9 cellular contexts compared by ENCODE assay signal in the genomic region with DNA sequence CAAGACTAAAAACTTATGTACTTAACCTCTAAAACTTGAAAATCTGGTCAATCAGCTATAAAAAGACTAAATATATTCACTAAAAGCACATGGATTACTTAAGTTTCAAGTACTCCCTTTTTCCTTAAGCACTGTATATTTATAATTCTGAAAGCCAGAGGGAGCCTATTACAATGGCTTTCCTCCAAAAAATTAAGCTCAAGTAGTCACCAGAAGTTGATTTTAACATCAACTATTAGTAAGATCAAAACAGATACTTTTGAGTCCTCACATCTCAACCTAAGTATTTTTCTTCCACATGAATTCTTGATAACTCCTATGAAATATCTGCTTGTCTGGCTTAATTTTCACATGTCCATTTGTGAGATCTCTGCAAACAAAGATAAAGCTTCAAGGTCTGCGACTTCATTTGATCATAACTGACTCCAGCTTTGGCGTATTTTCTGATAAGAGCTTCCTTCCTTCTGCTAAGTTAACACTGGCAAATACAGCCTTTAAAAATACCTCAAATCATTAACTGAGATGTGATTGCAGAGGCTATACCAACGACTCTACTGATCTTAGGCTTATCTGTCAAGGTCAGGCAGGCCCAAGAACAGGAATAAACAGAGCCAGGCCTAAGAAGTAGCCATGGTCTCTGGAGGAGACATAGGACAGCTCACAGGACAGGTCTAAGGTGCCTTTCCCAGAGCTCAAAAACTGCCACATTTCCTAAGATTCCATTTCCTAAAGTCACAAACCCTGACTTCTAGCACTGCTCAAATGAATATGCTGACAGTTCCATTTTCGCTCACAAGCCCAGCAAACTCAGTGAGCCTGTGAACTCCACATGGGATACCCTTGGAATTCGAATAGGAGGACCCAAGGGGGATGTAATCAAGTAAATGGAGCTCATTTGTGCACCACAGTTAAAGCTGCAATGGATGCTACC. TPM values are rescaled to one million over a fixed set of nuclear protein-coding genes. Genes with fewer than 3 reads are reported as not detected.
DNase-seq lines count a peak whose midpoint lies in the region; ATAC-seq and TF ChIP-seq lines count a peak whose summit lies in the region.
"Had no signal": no experiment of that assay in that cellular context is flagged by ENCODE, and none has a peak within 500 bp of the region (broad histone marks: within the 10 kb centered on the region; RNA-seq: fewer than 3 reads in every experiment).

No MANE protein-coding gene starts in this region.

- H3K27ac ChIP-seq in right atrium auricular region, result peak overlapping the region; percentile 40 to 46
- H3K27ac ChIP-seq in stomach smooth muscle (ENCODE audit: low read length), result peak overlapping the region; percentile 12
- H3K27ac ChIP-seq: SJCRH30 had no signal

- POLR2A ChIA-PET in activated CD8-positive, alpha-beta T cell treated with anti-CD3 and anti-CD28 coated beads for 36 hours (lab: Charles Lee), result interaction anchor here (0.6 to 7.3 kb wide), 7 partner anchors 8 to 540 kb away, joined by 3 to 36 read pairs (median 5); a partner anchor contains a TSS

- peak overlapping the region in 1 of 2 donors; percentile 17 for H3K9ac ChIP-seq in stomach smooth muscle (ENCODE audit: low read length in 2 of 2)

- H3K36me3 Mint-ChIP-seq in activated CD8-positive, alpha-beta T cell treated with anti-CD3 and anti-CD28 coated beads for 36 hours (ENCODE audit: low read depth), result peaks cover 81% of the 10 kb centered on the region
- H3K36me3 Mint-ChIP-seq in glutamatergic neuron (ENCODE audit: unreplicated experiment), result no peaks in the 10 kb centered on the region

- peaks cover 72% of the 10 kb centered on the region for H3K4me1 Mint-ChIP-seq in activated CD8-positive, alpha-beta T cell treated with anti-CD3 and anti-CD28 coated beads for 36 hours (ENCODE audit: low read depth)
- H3K4me1 Mint-ChIP-seq in glutamatergic neuron (ENCODE audit: low read depth, unreplicated experiment), result peaks cover 33% of the 10 kb centered on the region

- H3K9me3 ChIP-seq in right atrium auricular region (no peaks in the 10 kb centered on the region), stomach smooth muscle (ENCODE audit: control insufficient read depth in 2 of 2, low read length in 2 of 2) (no peaks in the 10 kb centered on the region)
- H3K9me3 ChIP-seq: SJCRH30 had no signal

- H3K9me3 Mint-ChIP-seq in activated CD8-positive, alpha-beta T cell treated with anti-CD3 and anti-CD28 coated beads for 36 hours, result no peaks in the 10 kb centered on the region
- H3K9me3 Mint-ChIP-seq in glutamatergic neuron (ENCODE audit: unreplicated experiment), result no peaks in the 10 kb centered on the region

- TF ChIP-seq POLR2A in lower leg skin (IDR thresholded peaks at IDR 0.05), result no peak

- no peak for TF ChIP-seq CTCF in activated CD8-positive, alpha-beta T cell treated with anti-CD3 and anti-CD28 coated beads for 36 hours (IDR thresholded peaks at IDR 0.05)
- peak in 1 of 2 donors; percentile 47 for TF ChIP-seq CTCF in right atrium auricular region (IDR thresholded peaks at IDR 0.05)
- TF ChIP-seq CTCF in lower leg skin (IDR thresholded peaks at IDR 0.05), result no peak
- TF ChIP-seq CTCF in glutamatergic neuron (IDR thresholded peaks at IDR 0.05; ENCODE audit: partially characterized antibody, unreplicated experiment), result no peak

- peak overlapping the region; percentile 56 for H3K27ac Mint-ChIP-seq in activated CD8-positive, alpha-beta T cell treated with anti-CD3 and anti-CD28 coated beads for 36 hours
- H3K27ac Mint-ChIP-seq in glutamatergic neuron (ENCODE audit: unreplicated experiment), result no peak overlapping the region

- no peaks in the 10 kb centered on the region for H3K27me3 ChIP-seq in right atrium auricular region
- H3K27me3 ChIP-seq in stomach smooth muscle (ENCODE audit: control insufficient read depth in 1 of 2, insufficient read depth in 2 of 2, low read length in 2 of 2), result no peaks in the 10 kb centered on the region
- H3K27me3 ChIP-seq: SJCRH30 had no signal

- H3K36me3 ChIP-seq in right atrium auricular region, result peaks cover 22% of the 10 kb centered on the region
- peaks cover 9 to 22% of the 10 kb centered on the region in 2 donors for H3K36me3 ChIP-seq in stomach smooth muscle (ENCODE audit: control insufficient read depth in 2 of 2, insufficient read depth in 2 of 2, low read length in 2 of 2)

- peak; percentile 53 for DNase-seq in activated CD8-positive, alpha-beta memory T cell treated with anti-CD3 and anti-CD28 coated beads for 24 hours
- DNase-seq in activated CD8-positive, alpha-beta memory T cell treated with anti-CD3 and anti-CD28 coated beads, Interleukin-2, amount 50 U/mL, for 4 hours, result no peak
- DNase-seq in activated CD8-positive, alpha-beta T cell treated with anti-CD3 and anti-CD28 coated beads for 36 hours, result no peak
- DNase-seq in right atrium auricular region (ENCODE audit: low spot score) (no peak), lower leg skin (ENCODE audit: low spot score in 2 of 2) (no peak), glutamatergic neuron (no peak), LoVo (ENCODE audit: low spot score) (no peak)
- DNase-seq: SJCRH30 had no signal

- CTCF ChIA-PET in activated CD8-positive, alpha-beta T cell treated with anti-CD3 and anti-CD28 coated beads for 36 hours (lab: Charles Lee), result interaction anchor here (1.1 to 2.1 kb wide), 6 partner anchors 8 to 276 kb away, joined by 3 to 14 read pairs (median 6); a partner anchor contains a TSS

- H3K4me3 Mint-ChIP-seq in activated CD8-positive, alpha-beta T cell treated with anti-CD3 and anti-CD28 coated beads for 36 hours, result no peak overlapping the region
- H3K4me3 Mint-ChIP-seq in glutamatergic neuron (ENCODE audit: unreplicated experiment), result no peak overlapping the region

- H3K4me3 ChIP-seq in right atrium auricular region (no peak overlapping the region), stomach smooth muscle (ENCODE audit: low read length in 2 of 2) (no peak overlapping the region), lower leg skin (ENCODE audit: low read depth, poor library complexity, severe bottlenecking) (no peak overlapping the region)
- H3K4me3 ChIP-seq: SJCRH30 had no signal

- H3K4me1 ChIP-seq in right atrium auricular region, result peaks cover 0 to 57% of the 10 kb centered on the region in 2 donors
- peaks cover 12% of the 10 kb centered on the region for H3K4me1 ChIP-seq in stomach smooth muscle (ENCODE audit: control insufficient read depth, insufficient read depth, low read length)

- ATAC-seq in activated CD8-positive, alpha-beta T cell treated with anti-CD3 and anti-CD28 coated beads for 36 hours, result no peak

- H3K27me3 Mint-ChIP-seq in activated CD8-positive, alpha-beta T cell treated with anti-CD3 and anti-CD28 coated beads for 36 hours, result no peaks in the 10 kb centered on the region
- H3K27me3 Mint-ChIP-seq in glutamatergic neuron (ENCODE audit: unreplicated experiment), result no peaks in the 10 kb centered on the region

- intact Hi-C loops in activated CD8-positive, alpha-beta T cell treated with anti-CD3 and anti-CD28 coated beads for 36 hours (cut with micrococcal nuclease), result no loop called here
- intact Hi-C loops in lower leg skin (cut with DNase I; ENCODE audit: low total_unique reads), result no loop called here

- 60 to 63% methylated on average over 5 of the region's 5 CpGs for WGBS in lower leg skin, 2 donors

RNA-seq across cellular contexts. Expression of a gene that starts 10.0 kb away (rescaled TPM):
- total RNA-seq in activated CD8-positive, alpha-beta T cell treated with anti-CD3 and anti-CD28 coated beads for 36 hours, result 100 to 1,000 TPM; 222 to 249 TPM
- total RNA-seq in right atrium auricular region, result 10 to 100 TPM; 37.3 to 50.3 TPM
- 10 to 100 TPM; 44.6 to 70.7 (median 66.0) TPM for total RNA-seq in lower leg skin
- total RNA-seq in glutamatergic neuron (ENCODE audit: unreplicated experiment), result 43.2 TPM

RNA-seq across cellular contexts. Expression of a gene that starts 10.2 kb away (rescaled TPM):
- total RNA-seq in activated CD8-positive, alpha-beta T cell treated with anti-CD3 and anti-CD28 coated beads for 36 hours, result 10 to 100 TPM; 28.2 to 30.5 TPM
- total RNA-seq in right atrium auricular region (1 to 10 TPM; 2.7 to 7.1 TPM), lower leg skin (10 to 100 TPM; 21.9 to 36.3 (median 33.5) TPM), glutamatergic neuron (ENCODE audit: unreplicated experiment) (4.8 TPM)
